10 cellular contexts compared by ENCODE assay signal in the genomic region with DNA sequence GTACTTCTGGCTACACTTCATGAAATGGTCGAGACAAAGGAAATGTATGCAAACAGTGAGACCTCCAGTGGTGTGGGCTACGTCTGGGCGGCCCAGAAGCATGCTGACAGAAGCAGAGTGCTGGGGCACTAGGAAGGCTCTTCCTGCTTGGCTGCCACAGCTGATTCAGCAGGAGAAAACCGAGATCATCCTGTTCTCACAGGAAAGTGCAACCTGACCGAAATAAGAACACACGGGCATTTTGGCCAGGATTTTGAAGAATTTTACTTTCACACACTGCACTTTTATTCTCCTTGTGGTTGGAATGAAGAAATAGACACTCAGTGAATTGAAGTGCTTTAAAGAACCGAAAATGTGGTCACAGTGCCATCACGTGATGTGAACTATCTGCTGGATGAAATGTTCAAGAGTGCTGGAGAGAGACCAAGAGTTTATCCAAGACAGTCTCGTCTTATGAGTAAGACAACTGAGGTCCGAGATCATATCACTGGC.
DNase-seq lines count a peak whose midpoint lies in the region; ATAC-seq and TF ChIP-seq lines count a peak whose summit lies in the region.
"Had no signal": no experiment of that assay in that cellular context is flagged by ENCODE, and none has a peak within 500 bp of the region (broad histone marks: within the 10 kb centered on the region; RNA-seq: fewer than 3 reads in every experiment).

No MANE protein-coding gene starts in this region.

- 3 to 9% (median 5%) methylated on average over 10 of the region's 10 CpGs for WGBS in ovary, 3 donors

- H3K27me3 Mint-ChIP-seq in activated T-helper 2 cell treated with anti-CD3 and anti-CD28 coated beads, Interferon-gamma antibody, Interleukin-2, Interleukin-4, amounts not matched to agents 10 μg/mL and 5 μg/mL and 100 μg/mL, durations not matched to agents 14 hours and 24 hours and 36 hours (ENCODE audit: low read depth), result no peaks in the 10 kb centered on the region

- H3K4me1 Mint-ChIP-seq in activated T-helper 2 cell treated with anti-CD3 and anti-CD28 coated beads, Interferon-gamma antibody, Interleukin-2, Interleukin-4, amounts not matched to agents 10 μg/mL and 5 μg/mL and 100 μg/mL, durations not matched to agents 14 hours and 24 hours and 36 hours (ENCODE audit: low read depth), result no peaks in the 10 kb centered on the region

- intact Hi-C loops in ovary (cut with DNase I), result no loop called here
- intact Hi-C loops in activated T-helper 2 cell treated with anti-CD3 and anti-CD28 coated beads, Interferon-gamma antibody, Interleukin-2, Interleukin-4, amounts not matched to agents 10 μg/mL and 5 μg/mL and 100 μg/mL, durations not matched to agents 14 hours and 24 hours and 36 hours (cut with micrococcal nuclease), result no loop called here

- DNase-seq in GM03348 (ENCODE audit: low spot score) (peak; percentile 71), NCI-H748 treated with DMSO at 0.1 percent for 48 hours (lab: John Stamatoyannopoulos, UW) (peak; percentile 38), fibroblast of mammary gland (ENCODE audit: low read depth) (peak; percentile 93), ovary (peak in 4 of 5 donors; percentile 35 to 55 (median 54)), NCI-H510A (lab: John Stamatoyannopoulos, UW) (no peak), HAP-1 (ENCODE audit: low spot score in 2 of 2) (no peak)
- DNase-seq in activated T-helper 2 cell treated with anti-CD3 and anti-CD28 coated beads, Interferon-gamma antibody, Interleukin-2, Interleukin-4, amounts not matched to agents 10 μg/mL and 5 μg/mL and 100 μg/mL, durations not matched to agents 14 hours and 24 hours and 36 hours (ENCODE audit: low spot score), result no peak
- DNase-seq: GOT3, heart right ventricle had no signal

- no peak for TF ChIP-seq EP300 in ovary (IDR thresholded peaks at IDR 0.05)

- peak overlapping the region in 1 of 2 donors; percentile 42 for H3K27ac ChIP-seq in ovary

- TF ChIP-seq CTCF in fibroblast of mammary gland (conservative IDR thresholded peaks at IDR 0.05; ENCODE audit: control insufficient read depth, insufficient read depth, low read depth, low read length), result peak; percentile 32
- TF ChIP-seq CTCF in ovary (IDR thresholded peaks at IDR 0.05), result peak; percentile 25 to 39 (median 33)

- no peaks in the 10 kb centered on the region for H3K36me3 Mint-ChIP-seq in activated T-helper 2 cell treated with anti-CD3 and anti-CD28 coated beads, Interferon-gamma antibody, Interleukin-2, Interleukin-4, amounts not matched to agents 10 μg/mL and 5 μg/mL and 100 μg/mL, durations not matched to agents 14 hours and 24 hours and 36 hours (ENCODE audit: low read depth)

- H3K4me3 ChIP-seq in fibroblast of mammary gland (ENCODE audit: control insufficient read depth, low read depth, low read length), result no peak overlapping the region
- H3K4me3 ChIP-seq in ovary, result no peak overlapping the region
- no peak overlapping the region for H3K4me3 ChIP-seq in HAP-1
- H3K4me3 ChIP-seq: heart right ventricle had no signal

- H3K9me3 ChIP-seq in ovary (no peaks in the 10 kb centered on the region), HAP-1 (no peaks in the 10 kb centered on the region)
- H3K9me3 ChIP-seq: heart right ventricle had no signal

- in situ Hi-C loops in HAP-1 (cut with MboI; ENCODE audit: low sequenced_read_pairs), result no loop called here

- H3K27me3 ChIP-seq in ovary (no peaks in the 10 kb centered on the region), HAP-1 (ENCODE audit: low read depth) (no peaks in the 10 kb centered on the region)
- H3K27me3 ChIP-seq: heart right ventricle had no signal

- H3K4me1 ChIP-seq in ovary (ENCODE audit: insufficient read depth) (peaks cover 7% of the 10 kb centered on the region), HAP-1 (no peaks in the 10 kb centered on the region)

- H3K36me3 ChIP-seq in ovary (no peaks in the 10 kb centered on the region), HAP-1 (replicated peaks) (no peaks in the 10 kb centered on the region)
- H3K36me3 ChIP-seq: heart right ventricle had no signal

- TF ChIP-seq POLR2A in ovary (IDR thresholded peaks at IDR 0.05), result no peak

- H3K9me3 Mint-ChIP-seq in activated T-helper 2 cell treated with anti-CD3 and anti-CD28 coated beads, Interferon-gamma antibody, Interleukin-2, Interleukin-4, amounts not matched to agents 10 μg/mL and 5 μg/mL and 100 μg/mL, durations not matched to agents 14 hours and 24 hours and 36 hours, result no peaks in the 10 kb centered on the region

- no peak overlapping the region for H3K27ac Mint-ChIP-seq in activated T-helper 2 cell treated with anti-CD3 and anti-CD28 coated beads, Interferon-gamma antibody, Interleukin-2, Interleukin-4, amounts not matched to agents 10 μg/mL and 5 μg/mL and 100 μg/mL, durations not matched to agents 14 hours and 24 hours and 36 hours

- ATAC-seq in GM21737 (IDR thresholded peaks at IDR 0.05; ENCODE audit: unreplicated experiment), result no peak

- no peak overlapping the region for H3K4me3 Mint-ChIP-seq in activated T-helper 2 cell treated with anti-CD3 and anti-CD28 coated beads, Interferon-gamma antibody, Interleukin-2, Interleukin-4, amounts not matched to agents 10 μg/mL and 5 μg/mL and 100 μg/mL, durations not matched to agents 14 hours and 24 hours and 36 hours (ENCODE audit: low read depth)

Comparison
In these comparisons a context has a peak if more than half of its experiments do, and no peak if none do; other contexts are left out.
1. DNase-seq: peak in GM03348 (single experiment), NCI-H748 treated with DMSO at 0.1 percent for 48 hours (single experiment), fibroblast of mammary gland (single experiment) and ovary (4 of 5); none in NCI-H510A (single experiment), HAP-1 (0 of 2) and activated T-helper 2 cell treated with anti-CD3 and anti-CD28 coated beads, Interferon-gamma antibody, Interleukin-2, Interleukin-4, amounts not matched to agents 10 μg/mL and 5 μg/mL and 100 μg/mL, durations not matched to agents 14 hours and 24 hours and 36 hours (single experiment).